In the genomic region with DNA sequence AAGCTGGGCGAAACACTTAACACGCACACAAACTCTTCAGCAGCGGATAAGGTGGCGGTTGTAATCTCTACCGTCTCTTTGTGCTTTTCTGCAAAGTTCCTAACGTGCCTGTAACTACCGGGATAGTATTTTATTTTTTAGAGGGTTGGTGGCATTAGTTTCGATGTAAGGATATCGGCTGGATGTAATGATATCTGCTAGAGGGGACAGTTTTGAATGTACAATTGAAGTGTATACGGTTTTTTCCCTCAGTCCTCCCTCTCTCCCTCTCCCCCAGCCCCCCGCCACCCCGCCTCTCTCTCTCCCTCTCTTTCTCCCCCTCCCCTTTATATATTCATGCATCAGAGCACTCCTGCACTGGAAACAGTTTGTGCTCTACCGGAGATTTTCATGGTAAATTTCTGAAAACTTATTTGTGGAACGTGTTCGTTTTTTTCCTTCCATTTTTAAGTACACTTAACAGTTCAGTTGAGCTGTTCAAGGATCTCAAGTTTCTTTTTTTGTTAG, we compare ENCODE assay signal across 9 cellular contexts. TPM values are rescaled to one million over a fixed set of nuclear protein-coding genes. Genes with fewer than 3 reads are reported as not detected.
DNase-seq lines count a peak whose midpoint lies in the region; ATAC-seq, FAIRE-seq and TF ChIP-seq lines count a peak whose summit lies in the region.
"Had no signal": no experiment of that assay in that cellular context is flagged by ENCODE, and none has a peak within 500 bp of the region (broad histone marks: within the 10 kb centered on the region; RNA-seq: fewer than 3 reads in every experiment).

No MANE protein-coding gene starts in this region.

- H2BK5ac ChIP-seq in H1 (ENCODE audit: low read depth, low read length) = no peak overlapping the region

- no peaks in the 10 kb centered on the region for H3K27me3 Mint-ChIP-seq in T-helper 17 cell
- H3K27me3 Mint-ChIP-seq: activated naive CD8-positive, alpha-beta T cell treated with anti-CD3 and anti-CD28 coated beads, Interleukin-2, amount 10 ng/mL, durations not matched to agents 7 days and 5 days had no signal

- no peak overlapping the region for H4K5ac ChIP-seq in H1 (ENCODE audit: insufficient read length, low read depth, low read length)

- TF ChIP-seq CTCF in H1 (IDR thresholded peaks at IDR 0.05; ENCODE audit: control extremely low read depth in 1 of 3, insufficient read depth in 1 of 3, low read depth in 1 of 3, low read length in 3 of 3) (no peak), pancreas (IDR thresholded peaks at IDR 0.05) (no peak)

- FAIRE-seq in H1 (lab: Jason Lieb, UNC) (no peak), pancreas (lab: Jason Lieb, UNC) (no peak)

- peak; percentile 30 for DNase-seq in NCI-H2227 (lab: John Stamatoyannopoulos, UW; ENCODE audit: unreplicated experiment)
- no peak for DNase-seq in H1 (ENCODE audit: low read depth in 1 of 2, low spot score in 2 of 2)
- no peak for DNase-seq in pancreas
- no peak for DNase-seq in T-helper 17 cell
- DNase-seq in NAMALWA (ENCODE audit: low spot score) = no peak

- H3K4me2 ChIP-seq in H1 (ENCODE audit: insufficient read depth in 1 of 2, low read depth in 2 of 2, low read length in 2 of 2) = peak overlapping the region; percentile 58 to 83

- no peak overlapping the region for H3K4ac ChIP-seq in H1 (replicated peaks; ENCODE audit: insufficient read length, low read depth, low read length)

- H3K23ac ChIP-seq in H1 (ENCODE audit: insufficient read length) = no peak overlapping the region

- no peak overlapping the region for H2BK15ac ChIP-seq in H1 (ENCODE audit: low read length)

- no peak for TF ChIP-seq RAD21 in H1 (IDR thresholded peaks at IDR 0.05 in 1 of 2, conservative IDR thresholded peaks at IDR 0.05 in 1 of 2; ENCODE audit: low read depth in 2 of 2, low read length in 2 of 2)

- H3K56ac ChIP-seq in H1 (replicated peaks; ENCODE audit: insufficient read length, low read depth, low read length) = no peak overlapping the region

- no peak for TF ChIP-seq POLR2A in H1 (IDR thresholded peaks at IDR 0.05; ENCODE audit: control extremely low read depth in 1 of 2, low read depth in 2 of 2, low read length in 2 of 2)

- 2% methylated on average over 12 of the region's 15 CpGs; no CpG with 5 or more reads in 1 of the 2 experiments for WGBS in H1 (ENCODE audit: extremely low coverage in 1 of 2, insufficient coverage in 1 of 2, insufficient read length in 1 of 2, insufficient replicate concordance in 2 of 2, low coverage in 1 of 2, low lambda C conversion rate in 2 of 2, missing lambda C conversion rate in 1 of 2), 2 experiments
- 0% methylated on average over 15 of the region's 15 CpGs for WGBS in pancreas, 2 donors

- peak overlapping the region; percentile 46; the same call in 1 of the 2 replicates for H2BK12ac ChIP-seq in H1 (ENCODE audit: low read depth, low read length)

- H3K18ac ChIP-seq in H1 (ENCODE audit: extremely low read depth, low read length) = peak overlapping the region; percentile 81; the same call in 1 of the 2 replicates

- peaks cover under 1 to 52% of the 10 kb centered on the region in 2 experiments; a peak in 3 of 4 replicates for H3K79me2 ChIP-seq in H1 (ENCODE audit: control insufficient read depth in 1 of 2, insufficient read depth in 2 of 2, low read length in 2 of 2)

- peaks cover 10% of the 10 kb centered on the region for H3K23me2 ChIP-seq in H1 (ENCODE audit: low read depth, low read length)

- no peaks in the 10 kb centered on the region; the same call in 1 of the 2 replicates for H3K79me1 ChIP-seq in H1 (ENCODE audit: low read depth, low read length)

- H2AK5ac ChIP-seq in H1 (ENCODE audit: low read depth, low read length) = no peak overlapping the region

- no peak for TF ChIP-seq EP300 in H1 (IDR thresholded peaks at IDR 0.05; ENCODE audit: borderline replicate concordance in 1 of 2, low read depth in 2 of 2, low read length in 2 of 2)

- H4K91ac ChIP-seq in H1 (replicated peaks; ENCODE audit: insufficient read length, low read length) = no peak overlapping the region

- CTCF ChIA-PET in H1 (lab: Charles Lee; ENCODE audit: partially characterized antibody) = interaction anchor here (0.7 to 1.5 kb wide), 5 partner anchors 9 to 309 kb away, joined by 3 to 4 read pairs (median 3); no protein-coding TSS in a partner anchor

- H3K4me1 ChIP-seq in ES-I3 (ENCODE audit: insufficient read depth, low read length) (peaks cover 25% of the 10 kb centered on the region), H1 (replicated peaks in 1 of 4; ENCODE audit: control insufficient read depth in 3 of 4, insufficient read depth in 4 of 4, low read length in 3 of 4) (peaks cover 0 to 16% (median 9%) of the 10 kb centered on the region in 4 experiments; a peak in 5 of 7 replicates), pancreas (peaks cover 0 to 5% (median 0%) of the 10 kb centered on the region in 3 donors)

- peaks cover 0 to 1% (median 0%) of the 10 kb centered on the region in 4 experiments; a peak in 1 of 7 replicates for H3K27me3 ChIP-seq in H1 (replicated peaks in 1 of 4; ENCODE audit: control insufficient read depth in 3 of 4, extremely low read depth in 1 of 4, insufficient read depth in 3 of 4, low read length in 3 of 4)
- no peaks in the 10 kb centered on the region for H3K27me3 ChIP-seq in pancreas

- peaks cover 2% of the 10 kb centered on the region for H3K36me3 Mint-ChIP-seq in T-helper 17 cell (ENCODE audit: low read depth)

- peaks cover 5 to 16% of the 10 kb centered on the region in 2 experiments for H4K20me1 ChIP-seq in H1 (replicated peaks in 1 of 2; ENCODE audit: control insufficient read depth in 1 of 2, insufficient read depth in 2 of 2, low read length in 2 of 2)

- H3K9ac ChIP-seq in ES-I3 (ENCODE audit: low read depth, low read length) = peak overlapping the region; percentile 86
- peak overlapping the region; percentile 52 to 89 (median 75); a peak in 6 of 7 replicates for H3K9ac ChIP-seq in H1 (replicated peaks in 1 of 4; ENCODE audit: extremely low read depth in 1 of 4, low read depth in 3 of 4, low read length in 3 of 4)

- peak overlapping the region; percentile 19; the same call in 1 of the 2 replicates for H2AFZ ChIP-seq in H1 (ENCODE audit: low read length)

- no peak overlapping the region for H3K27ac Mint-ChIP-seq in T-helper 17 cell
- H3K27ac Mint-ChIP-seq: activated naive CD8-positive, alpha-beta T cell treated with anti-CD3 and anti-CD28 coated beads, Interleukin-2, amount 10 ng/mL, durations not matched to agents 7 days and 5 days had no signal

- H3K4me1 Mint-ChIP-seq in T-helper 17 cell = peaks cover 22% of the 10 kb centered on the region

- H3K9me3 ChIP-seq in ES-I3 (ENCODE audit: control insufficient read depth, insufficient read depth, low read length) (no peaks in the 10 kb centered on the region), H1 (ENCODE audit: insufficient read depth in 2 of 2, low read depth in 1 of 2, low read length in 1 of 2) (no peaks in the 10 kb centered on the region), pancreas (no peaks in the 10 kb centered on the region), T-helper 17 cell (ENCODE audit: control insufficient read depth, low read length, poor library complexity, severe bottlenecking) (no peaks in the 10 kb centered on the region)

- intact Hi-C loops in pancreas (cut with DNase I) = no loop called here

- no peak overlapping the region for H2BK120ac ChIP-seq in H1 (replicated peaks; ENCODE audit: low read depth, low read length)

- peak overlapping the region; percentile 76 to 92 (median 78) for H3K4me3 ChIP-seq in H1 (ENCODE audit: extremely low read depth in 1 of 4, insufficient read depth in 2 of 4, low read depth in 3 of 4, low read length in 4 of 4)
- peak overlapping the region; percentile 19 to 98 (median 52) for H3K4me3 ChIP-seq in pancreas

- no peaks in the 10 kb centered on the region for H3K36me3 ChIP-seq in ES-I3 (ENCODE audit: insufficient read depth, low read length)
- H3K36me3 ChIP-seq in H1 (ENCODE audit: control insufficient read depth in 2 of 4, insufficient read depth in 4 of 4, low read length in 3 of 4) = no peaks in the 10 kb centered on the region
- H3K36me3 ChIP-seq in pancreas = no peaks in the 10 kb centered on the region

- ATAC-seq in pancreas (peak in 2 of 4 donors; percentile 0), T-helper 17 cell (no peak), GM21619 (IDR thresholded peaks at IDR 0.05; ENCODE audit: unreplicated experiment) (no peak), HG02885 (IDR thresholded peaks at IDR 0.05; ENCODE audit: poor library complexity, unreplicated experiment) (no peak)

- H3K27ac ChIP-seq in H1 (ENCODE audit: low read depth, low read length) (no peak overlapping the region), pancreas (peak overlapping the region in 2 of 4 donors; percentile 51 to 65)

- no peak overlapping the region for H3K4me3 Mint-ChIP-seq in T-helper 17 cell
- H3K4me3 Mint-ChIP-seq: activated naive CD8-positive, alpha-beta T cell treated with anti-CD3 and anti-CD28 coated beads, Interleukin-2, amount 10 ng/mL, durations not matched to agents 7 days and 5 days had no signal

- H4K8ac ChIP-seq in H1 (ENCODE audit: extremely low read depth, insufficient read depth, low read length) = no peak overlapping the region

- no peak overlapping the region for H2BK20ac ChIP-seq in H1 (ENCODE audit: low read length)

- POLR2A ChIA-PET in H1 (lab: Charles Lee; ENCODE audit: partially characterized antibody) = interaction anchor here (0.7 to 1.2 kb wide), 4 partner anchors 24 to 966 kb away, joined by 3 to 4 read pairs (median 3); no protein-coding TSS in a partner anchor

- no peak overlapping the region for H3K14ac ChIP-seq in H1 (ENCODE audit: insufficient read length)

TF ChIP-seq in H1, 55 proteins besides CTCF, POLR2A, EP300 and RAD21 (continues in another document):
- TF ChIP-seq NRF1 (IDR thresholded peaks at IDR 0.05; ENCODE audit: low read depth, low read length) (no peak), ASH2L (IDR thresholded peaks at IDR 0.05; ENCODE audit: low read length) (peak; percentile 0), CHD1 (IDR thresholded peaks at IDR 0.05; ENCODE audit: low read depth, low read length) (no peak), SAP30 (IDR thresholded peaks at IDR 0.05; ENCODE audit: insufficient read depth, insufficient replicate concordance, low read length) (peak; percentile 54), CREB1 (IDR thresholded peaks at IDR 0.05) (no peak), SIN3A (conservative IDR thresholded peaks at IDR 0.05 in 1 of 2, IDR thresholded peaks at IDR 0.05 in 1 of 2; ENCODE audit: low read depth in 1 of 2, low read length in 2 of 2) (peak in 1 of 2 experiments; percentile 10; a peak in 1 of 4 replicates)

RNA-seq across cellular contexts. Expression of gene GLCCI1, which starts 1.6 kb away (rescaled TPM):
- 27.7 and 29.1 TPM in 2 replicates for total RNA-seq in H1 (2021; fragmentation: NEBNext Ultra II Directional; extraction: Animal tissue kit (Norgen Biotek cat#: 25700))
- polyA plus RNA-seq in H1 (2011; rRNA removed) = 8.8 and 12.4 TPM in 2 replicates
- 13.3 TPM for polyA plus RNA-seq in H1 (2011; cell fraction: cytosol; rRNA removed)
- 21.0 TPM for polyA plus RNA-seq in H1 (2011; cell fraction: nucleus; rRNA removed)
- polyA plus RNA-seq in H1 (2012, experiment 1 of 2) = 15.4 to 21.8 TPM (median 18.7 TPM) in 4 replicates
- 3.4 TPM for polyA plus RNA-seq in H1 (2012, experiment 2 of 2)
- 10.1 TPM for polyA plus RNA-seq in H1 (2013, experiment 1 of 2)
- 11.7 TPM for polyA plus RNA-seq in H1 (2013, experiment 2 of 2)
- 53.3 and 61.5 TPM in 2 replicates for polyA minus RNA-seq in H1 (2011; rRNA and poly(A)+ RNA removed)
- polyA minus RNA-seq in H1 (2011; cell fraction: cytosol; rRNA and poly(A)+ RNA removed) = 14.2 TPM
- 80.6 TPM for polyA minus RNA-seq in H1 (2011; cell fraction: nucleus; rRNA and poly(A)+ RNA removed)
- total RNA-seq in pancreas = 1 to 10 TPM; 2.0 to 7.4 (median 3.2) TPM
- 1 to 10 TPM; 2.4 to 2.5 TPM for polyA plus RNA-seq in pancreas
- 10 to 100 TPM; 43.5 to 44.5 TPM for total RNA-seq in T-helper 17 cell
